22 cellular contexts compared by ENCODE assay signal in genomic region chr4:23036921-23037495, GRCh38.
"Had no signal": no experiment of that assay in that cellular context is flagged by ENCODE, and none has a peak within 500 bp of the region (broad histone marks: within the 10 kb centered on the region; RNA-seq: fewer than 3 reads in every experiment).

No MANE protein-coding gene starts in this region.

- DNase-seq: IMR-90, Karpas-422, KG1, MG63, NCI-H1092, NCI-H1105 treated with DMSO at 0.1 percent for 48 hours, NCI-H1417 treated with DMSO at 0.1 percent for 48 hours, NCI-H146, NCI-H1694 treated with DMSO at 0.1 percent for 48 hours, NCI-H1930, NCI-H2081, NCI-H2107, NCI-H2227 treated with DMSO at 0.1 percent for 48 hours, NCI-H510A, NCI-H524 treated with DMSO at 0.1 percent for 48 hours, NCI-H69, NCI-H774, Peyer's patch, SHP77 treated with DMSO at 0.1 percent for 48 hours, SJCRH30 had no signal

- H3K4me1 ChIP-seq: Peyer's patch, SJCRH30 had no signal

- H3K9me3 ChIP-seq: MG63, Peyer's patch, SJCRH30 had no signal

- H3K27me3 ChIP-seq: MG63, Peyer's patch, SJCRH30 had no signal

- H3K4me3 ChIP-seq: MG63, Peyer's patch, SJCRH30 had no signal

- ATAC-seq: Right ventricle myocardium inferior, SK-N-SH treated with all-trans-retinoic acid at 6 μM for 48 hours had no signal

- H3K27ac ChIP-seq: Peyer's patch, SJCRH30 had no signal

- H3K36me3 ChIP-seq: MG63, Peyer's patch, SJCRH30 had no signal
